1 cellular context compared by ENCODE assay signal in the genomic region with DNA sequence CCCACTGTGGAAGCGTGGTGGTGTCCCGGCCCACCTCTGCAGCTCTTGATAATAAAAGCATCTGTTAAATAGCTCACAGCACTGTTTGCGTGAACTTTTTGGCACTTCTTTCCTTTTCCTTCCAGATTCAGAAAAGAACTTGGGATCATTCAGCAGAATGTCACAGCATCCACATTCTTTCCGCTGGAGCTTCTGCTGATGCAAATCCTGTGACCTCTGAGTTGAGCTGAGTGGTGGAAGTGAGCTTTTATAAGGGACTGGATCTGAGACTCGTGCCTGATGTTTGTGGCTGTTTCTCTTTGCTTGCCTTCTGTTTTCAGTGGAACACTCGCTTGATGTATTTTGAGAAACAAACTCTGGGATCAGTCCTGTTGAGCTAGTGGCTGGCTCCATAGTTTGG.
TF ChIP-seq lines count a peak whose summit lies in the region.

No MANE protein-coding gene starts in this region.

TF ChIP-seq in K562, 482 proteins besides CTCF, POLR2A, EP300 and RAD21:
- TF ChIP-seq NRF1 (conservative IDR thresholded peaks at IDR 0.05 in 1 of 2, IDR thresholded peaks at IDR 0.05 in 1 of 2), result no peak
- TF ChIP-seq RFX5 (IDR thresholded peaks at IDR 0.05; ENCODE audit: low read depth, low read length), result no peak
- TF ChIP-seq ZNF124 (CRISPR knock-in tag; IDR thresholded peaks at IDR 0.05), result no peak
TF ChIP-seq in K562: peak in this region for 0.
